ENCODE assay signal across 30 cellular contexts in genomic region chr1:201771466-201771865, GRCh38. TPM values are rescaled to one million over a fixed set of nuclear protein-coding genes. Genes with fewer than 3 reads are reported as not detected.
DNase-seq lines count a peak whose midpoint lies in the region; ATAC-seq, FAIRE-seq and TF ChIP-seq lines count a peak whose summit lies in the region.
"Had no signal": no experiment of that assay in that cellular context is flagged by ENCODE, and none has a peak within 500 bp of the region (broad histone marks: within the 10 kb centered on the region; RNA-seq: fewer than 3 reads in every experiment).

No MANE protein-coding gene starts in this region.

- TF ChIP-seq CTCF in RWPE2 (IDR thresholded peaks at IDR 0.05; ENCODE audit: poor library complexity, severe bottlenecking) (no peak), choroid plexus epithelial cell (conservative IDR thresholded peaks at IDR 0.05; ENCODE audit: low read depth, low read length) (no peak), fibroblast of villous mesenchyme (IDR thresholded peaks at IDR 0.05; ENCODE audit: insufficient read depth, low read depth, low read length) (no peak), kidney (IDR thresholded peaks at IDR 0.05; ENCODE audit: borderline replicate concordance, extremely low read depth, insufficient read depth) (no peak)

- ATAC-seq in RWPE2 (ENCODE audit: low read depth) (no peak), GM18505 (IDR thresholded peaks at IDR 0.05; ENCODE audit: unreplicated experiment) (no peak), GM21737 (IDR thresholded peaks at IDR 0.05; ENCODE audit: unreplicated experiment) (no peak)
- ATAC-seq: activated T-cell treated with anti-CD3 and anti-CD28 coated beads, Interleukin-2, amount 50 U/mL, for 72 hours; HCT116; left colon; right lobe of liver had no signal

- H3K4me1 ChIP-seq in BLaER1 = peaks cover 22% of the 10 kb centered on the region
- peaks cover 34% of the 10 kb centered on the region for H3K4me1 ChIP-seq in RWPE2 (ENCODE audit: insufficient read depth, poor library complexity, severe bottlenecking)
- peaks cover 0 to 2% of the 10 kb centered on the region in 2 donors for H3K4me1 ChIP-seq in kidney (ENCODE audit: control insufficient read depth in 1 of 2, insufficient read depth in 1 of 2, low read depth in 1 of 2, low read length in 2 of 2)
- H3K4me1 ChIP-seq: adrenal gland, right lobe of liver had no signal

- no peak overlapping the region for H3K4me2 ChIP-seq in BLaER1

- H3K9me3 ChIP-seq in BLaER1 = peaks cover 38% of the 10 kb centered on the region
- peaks cover 9% of the 10 kb centered on the region for H3K9me3 ChIP-seq in RWPE2 (ENCODE audit: severe bottlenecking)
- peaks cover 0 to 6% of the 10 kb centered on the region in 2 donors for H3K9me3 ChIP-seq in kidney (ENCODE audit: control insufficient read depth in 1 of 2, low read length in 2 of 2)
- H3K9me3 ChIP-seq: adrenal gland, right lobe of liver, SJSA1 had no signal

- H3K4me3 ChIP-seq in BLaER1 (0 out of 2 replicates have a peak overlapping the region, but pooled peaks have one; percentile 6), RWPE2 (ENCODE audit: severe bottlenecking) (no peak overlapping the region), choroid plexus epithelial cell (ENCODE audit: low read depth, low read length) (no peak overlapping the region), fibroblast of villous mesenchyme (ENCODE audit: low read depth, low read length) (no peak overlapping the region), kidney (ENCODE audit: low read length in 2 of 2) (no peak overlapping the region)
- H3K4me3 ChIP-seq: adrenal gland, right lobe of liver, SJSA1 had no signal

- peaks cover 24% of the 10 kb centered on the region; the same call in 1 of the 2 replicates for H4K20me1 ChIP-seq in BLaER1

- H3K9ac ChIP-seq in BLaER1 (no peak overlapping the region), kidney (ENCODE audit: low read length in 2 of 2) (no peak overlapping the region)
- H3K9ac ChIP-seq: BLaER1 treated with 17β-estradiol and CSF1 and Interleukin-3, amounts not matched to agents 10 nM and 100 nM had no signal

- no peak for DNase-seq in RWPE2 (ENCODE audit: low spot score)
- peak; percentile 95 for DNase-seq in choroid plexus epithelial cell (ENCODE audit: low read depth)
- DNase-seq in fibroblast of villous mesenchyme (ENCODE audit: low read depth) = peak; percentile 73
- DNase-seq in NCI-H2196 (lab: John Stamatoyannopoulos, UW; ENCODE audit: unreplicated experiment) = no peak
- DNase-seq in kidney = no peak
- DNase-seq: ACHN; activated CD4-positive, alpha-beta T cell treated with anti-CD3 and anti-CD28 coated beads, Interleukin-2, amount 50 U/mL, for 4 hours; activated naive CD4-positive, alpha-beta T cell; activated T-cell treated with anti-CD3 and anti-CD28 coated beads, Interleukin-2, amount 50 U/mL, for 72 hours; adrenal gland; COR-L47; foreskin melanocyte; GF-D8; Kasumi-1; left colon; NCI-H1048; NCI-H1930; NCI-H2227 treated with DMSO at 0.1 percent for 48 hours; right lobe of liver; stimulated activated CD4-positive, alpha-beta T cell treated with anti-CD3 and anti-CD28 coated beads, Interleukin-12 subunit alpha, Interleukin-12 subunit beta, amount 100 ng/mL, for 4 hours; stimulated activated CD4-positive, alpha-beta T cell treated with anti-CD3 and anti-CD28 coated beads, Interleukin-4, amount 100 ng/mL, for 1 hour; T-helper 1 cell had no signal

- no peak for TF ChIP-seq POLR2A in GM18505 (IDR thresholded peaks at IDR 0.05; ENCODE audit: borderline replicate concordance, extremely low read depth, insufficient read depth, insufficient read length)

- FAIRE-seq in kidney (lab: Jason Lieb, UNC) = no peak
- FAIRE-seq: RCC 7860 had no signal

- H3K27ac ChIP-seq in BLaER1 = no peak overlapping the region
- peak overlapping the region; percentile 95 for H3K27ac ChIP-seq in RWPE2 (ENCODE audit: poor library complexity, severe bottlenecking)
- H3K27ac ChIP-seq in kidney (ENCODE audit: low read depth in 2 of 2, low read length in 2 of 2) = no peak overlapping the region
- H3K27ac ChIP-seq: adrenal gland; BLaER1 treated with 17β-estradiol and CSF1 and Interleukin-3, amounts not matched to agents 10 nM and 100 nM; HL-60; right lobe of liver; SJSA1 had no signal

- peaks cover 63% of the 10 kb centered on the region for H3K36me3 ChIP-seq in BLaER1
- H3K36me3 ChIP-seq in RWPE2 (ENCODE audit: low read depth) = peaks cover 38% of the 10 kb centered on the region
- H3K36me3 ChIP-seq in kidney (ENCODE audit: control insufficient read depth in 1 of 2, insufficient read depth in 2 of 2, low read length in 2 of 2) = no peaks in the 10 kb centered on the region
- H3K36me3 ChIP-seq: adrenal gland, right lobe of liver, SJSA1 had no signal

- intact Hi-C loops in kidney (cut with DNase I) = no loop called here

- no peaks in the 10 kb centered on the region for H3K27me3 ChIP-seq in BLaER1
- no peaks in the 10 kb centered on the region for H3K27me3 ChIP-seq in RWPE2 (ENCODE audit: insufficient read depth, poor library complexity, severe bottlenecking)
- H3K27me3 ChIP-seq: adrenal gland; BLaER1 treated with 17β-estradiol and CSF1 and Interleukin-3, amounts not matched to agents 10 nM and 100 nM; right lobe of liver; SJSA1 had no signal

RNA-seq across cellular contexts. Expression of gene IPO9, which starts 57.5 kb away (rescaled TPM):
- 28.3 and 28.9 TPM in 2 replicates for total RNA-seq in fibroblast of villous mesenchyme
- total RNA-seq in kidney = 39.7 TPM
- polyA plus RNA-seq in kidney (ENCODE audit: insufficient read depth, low read depth, low replicate concordance) = 21.6 TPM

Comparison
In these comparisons a context has a peak if more than half of its experiments do, and no peak if none do; other contexts are left out.
1. DNase-seq: peak in choroid plexus epithelial cell (single experiment) and fibroblast of villous mesenchyme (single experiment); none in RWPE2 (single experiment), NCI-H2196 (single experiment) and kidney (single experiment).